ENCODE assay signal across 17 cellular contexts in the genomic region with DNA sequence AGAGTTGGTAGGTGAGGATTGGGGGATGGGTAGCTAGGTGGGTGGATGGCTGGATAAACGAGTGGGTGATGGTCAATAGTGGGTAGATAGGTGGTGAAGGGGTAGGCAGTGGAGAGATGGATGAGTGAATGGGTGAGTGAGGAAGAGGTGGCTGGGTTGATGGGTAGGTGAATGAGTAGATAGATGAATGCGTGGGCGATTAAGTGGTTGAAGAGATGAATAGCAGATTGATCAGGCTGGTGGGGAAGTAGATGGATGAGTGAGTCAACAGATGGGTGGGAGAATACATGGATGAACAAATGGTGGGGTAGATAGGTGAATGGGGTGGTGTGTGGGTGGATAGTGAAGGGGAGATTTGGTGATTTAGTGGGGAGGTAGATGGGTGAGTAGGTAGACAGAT. TPM values are rescaled to one million over a fixed set of nuclear protein-coding genes. Genes with fewer than 3 reads are reported as not detected.
DNase-seq lines count a peak whose midpoint lies in the region; ATAC-seq and TF ChIP-seq lines count a peak whose summit lies in the region.
"Had no signal": no experiment of that assay in that cellular context is flagged by ENCODE, and none has a peak within 500 bp of the region (broad histone marks: within the 10 kb centered on the region; RNA-seq: fewer than 3 reads in every experiment).

No MANE protein-coding gene starts in this region.

- no peak overlapping the region for H3K4me3 Mint-ChIP-seq in activated T-cell treated with anti-CD3 and anti-CD28 coated beads, Interleukin-2, amount 50 U/mL, for 72 hours
- H3K4me3 Mint-ChIP-seq in IgD-negative memory B cell: peak overlapping the region in 1 of 4 donors; percentile 55
- no peak overlapping the region for H3K4me3 Mint-ChIP-seq in activated naive CD8-positive, alpha-beta T cell
- H3K4me3 Mint-ChIP-seq in stimulated activated naive CD8-positive, alpha-beta T cell treated with anti-CD3 and anti-CD28 coated beads, Interleukin-15, Interleukin-2, amounts not matched to agents 100 ng/mL and 50 ng/mL, for 24 hours: no peak overlapping the region
- H3K4me3 Mint-ChIP-seq: neural progenitor cell had no signal

- TF ChIP-seq CTCF in coronary artery (IDR thresholded peaks at IDR 0.05): no peak

- H3K4me3 ChIP-seq in coronary artery: no peak overlapping the region
- H3K4me3 ChIP-seq: neural progenitor cell, vagina had no signal

- H3K27me3 Mint-ChIP-seq in activated T-cell treated with anti-CD3 and anti-CD28 coated beads, Interleukin-2, amount 50 U/mL, for 72 hours (ENCODE audit: low read depth): no peaks in the 10 kb centered on the region
- no peaks in the 10 kb centered on the region for H3K27me3 Mint-ChIP-seq in IgD-negative memory B cell
- no peaks in the 10 kb centered on the region for H3K27me3 Mint-ChIP-seq in activated naive CD8-positive, alpha-beta T cell
- H3K27me3 Mint-ChIP-seq in stimulated activated naive CD8-positive, alpha-beta T cell treated with anti-CD3 and anti-CD28 coated beads, Interleukin-15, Interleukin-2, amounts not matched to agents 100 ng/mL and 50 ng/mL, for 24 hours: no peaks in the 10 kb centered on the region

- DNase-seq in activated T-cell treated with anti-CD3 and anti-CD28 coated beads, Interleukin-2, amount 50 U/mL, for 72 hours: peak in 1 of 2 donors; percentile 20
- DNase-seq in activated T-cell treated with anti-CD3 and anti-CD28 coated beads for 4 hours (no peak), coronary artery (ENCODE audit: low spot score) (no peak), DMS79 treated with DMSO at 0.1 percent for 48 hours (lab: John Stamatoyannopoulos, UW) (no peak)
- DNase-seq: hippocampal formation, kidney glomerular epithelial cell, mesenchymal stem cell, NCI-H2029 treated with DMSO at 0.1 percent for 48 hours, NCI-H510A treated with DMSO at 0.1 percent for 48 hours, SHP77 treated with DMSO at 0.1 percent for 48 hours had no signal

- peak overlapping the region; percentile 9 for H3K27ac Mint-ChIP-seq in activated T-cell treated with anti-CD3 and anti-CD28 coated beads, Interleukin-2, amount 50 U/mL, for 72 hours
- peak overlapping the region in 2 of 3 donors; percentile 55 to 95 for H3K27ac Mint-ChIP-seq in IgD-negative memory B cell
- peak overlapping the region; percentile 85 for H3K27ac Mint-ChIP-seq in activated naive CD8-positive, alpha-beta T cell
- H3K27ac Mint-ChIP-seq in stimulated activated naive CD8-positive, alpha-beta T cell treated with anti-CD3 and anti-CD28 coated beads, Interleukin-15, Interleukin-2, amounts not matched to agents 100 ng/mL and 50 ng/mL, for 24 hours: peak overlapping the region; percentile 62
- H3K27ac Mint-ChIP-seq: neural progenitor cell had no signal

- peaks cover 59% of the 10 kb centered on the region for H3K4me1 Mint-ChIP-seq in activated T-cell treated with anti-CD3 and anti-CD28 coated beads, Interleukin-2, amount 50 U/mL, for 72 hours (ENCODE audit: low read depth)
- H3K4me1 Mint-ChIP-seq in IgD-negative memory B cell: peaks cover 23 to 26% (median 23%) of the 10 kb centered on the region in 3 donors
- H3K4me1 Mint-ChIP-seq in activated naive CD8-positive, alpha-beta T cell (ENCODE audit: low read depth): peaks cover 64% of the 10 kb centered on the region
- H3K4me1 Mint-ChIP-seq in stimulated activated naive CD8-positive, alpha-beta T cell treated with anti-CD3 and anti-CD28 coated beads, Interleukin-15, Interleukin-2, amounts not matched to agents 100 ng/mL and 50 ng/mL, for 24 hours (ENCODE audit: low read depth): peaks cover 63% of the 10 kb centered on the region

- H3K9me3 Mint-ChIP-seq in activated T-cell treated with anti-CD3 and anti-CD28 coated beads, Interleukin-2, amount 50 U/mL, for 72 hours: no peaks in the 10 kb centered on the region
- no peaks in the 10 kb centered on the region for H3K9me3 Mint-ChIP-seq in IgD-negative memory B cell
- H3K9me3 Mint-ChIP-seq in activated naive CD8-positive, alpha-beta T cell (ENCODE audit: low read depth): no peaks in the 10 kb centered on the region
- H3K9me3 Mint-ChIP-seq in stimulated activated naive CD8-positive, alpha-beta T cell treated with anti-CD3 and anti-CD28 coated beads, Interleukin-15, Interleukin-2, amounts not matched to agents 100 ng/mL and 50 ng/mL, for 24 hours: no peaks in the 10 kb centered on the region
- H3K9me3 Mint-ChIP-seq: neural progenitor cell had no signal

- peak; percentile 15 to 64 for ATAC-seq in activated T-cell treated with anti-CD3 and anti-CD28 coated beads, Interleukin-2, amount 50 U/mL, for 72 hours (replicated peaks in 1 of 2)
- no peak for ATAC-seq in HG03460 (IDR thresholded peaks at IDR 0.05; ENCODE audit: unreplicated experiment)
- ATAC-seq: HepG2 had no signal

- H3K27ac ChIP-seq in coronary artery: no peak overlapping the region
- H3K27ac ChIP-seq: neural progenitor cell, vagina had no signal

- H3K36me3 Mint-ChIP-seq in activated T-cell treated with anti-CD3 and anti-CD28 coated beads, Interleukin-2, amount 50 U/mL, for 72 hours (ENCODE audit: insufficient read depth in 2 of 2): peaks cover 14 to 34% of the 10 kb centered on the region in 2 donors
- H3K36me3 Mint-ChIP-seq in IgD-negative memory B cell: peaks cover 6% of the 10 kb centered on the region
- H3K36me3 Mint-ChIP-seq in activated naive CD8-positive, alpha-beta T cell: peaks cover 13% of the 10 kb centered on the region
- peaks cover 46% of the 10 kb centered on the region for H3K36me3 Mint-ChIP-seq in stimulated activated naive CD8-positive, alpha-beta T cell treated with anti-CD3 and anti-CD28 coated beads, Interleukin-15, Interleukin-2, amounts not matched to agents 100 ng/mL and 50 ng/mL, for 24 hours (ENCODE audit: low read depth)
- H3K36me3 Mint-ChIP-seq: neural progenitor cell had no signal

RNA-seq across cellular contexts. Expression of a gene that starts 51.1 kb away (rescaled TPM):
- total RNA-seq in activated T-cell treated with anti-CD3 and anti-CD28 coated beads, Interleukin-2, amount 50 U/mL, for 72 hours: 10 to 100 TPM; 59.9 to 66.2 TPM
- 8.8 TPM for polyA plus RNA-seq in IgD-negative memory B cell

Comparison
In these comparisons a context has a peak if more than half of its experiments do, and no peak if none do; other contexts are left out.
1. H3K27ac Mint-ChIP-seq: peak in every context shown above with its lines; median percentile 85 in activated naive CD8-positive, alpha-beta T cell; 75 in IgD-negative memory B cell; 62 in stimulated activated naive CD8-positive, alpha-beta T cell treated with anti-CD3 and anti-CD28 coated beads, Interleukin-15, Interleukin-2, amounts not matched to agents 100 ng/mL and 50 ng/mL, for 24 hours; 9 in activated T-cell treated with anti-CD3 and anti-CD28 coated beads, Interleukin-2, amount 50 U/mL, for 72 hours.